27 cellular contexts compared by ENCODE assay signal in the genomic region with DNA sequence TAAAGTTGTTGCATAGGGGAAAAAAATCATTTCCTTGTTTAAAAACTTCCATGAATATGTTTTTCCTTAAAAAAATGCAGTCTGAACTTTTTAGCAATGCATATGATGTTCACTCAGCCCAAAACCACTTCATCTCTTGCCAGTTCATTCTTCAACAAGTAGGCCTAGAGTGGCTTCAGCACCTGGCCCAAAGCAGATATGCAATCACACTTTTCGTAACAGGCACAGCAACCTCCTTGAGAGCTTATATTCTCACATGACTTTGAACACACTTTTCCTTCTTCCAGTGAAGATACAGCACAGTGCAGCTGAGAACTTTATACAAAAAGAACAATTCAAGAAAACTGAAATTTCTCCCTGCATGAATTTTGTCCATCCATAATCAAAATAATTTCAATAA.
"Had no signal": no experiment of that assay in that cellular context is flagged by ENCODE, and none has a peak within 500 bp of the region (broad histone marks: within the 10 kb centered on the region; RNA-seq: fewer than 3 reads in every experiment).

No MANE protein-coding gene starts in this region.

- H3K4me3 Mint-ChIP-seq: natural killer cell; nephron; neural progenitor cell; stimulated activated effector memory CD8-positive, alpha-beta T cell treated with anti-CD3 and anti-CD28 coated beads, Interleukin-12 subunit alpha, Interleukin-12 subunit beta, amount 100 ng/mL, for 72 hours; stimulated activated naive B cell treated with anti-CD40 and anti-IgM and Interleukin-4, amounts not matched to agents 10 μg/mL and 1 μg/mL and 100 μg/mL, for 72 hours; stimulated activated naive CD8-positive, alpha-beta T cell treated with anti-CD3 and anti-CD28 coated beads, Interleukin-15, Interleukin-2, amounts not matched to agents 100 ng/mL and 50 ng/mL, for 24 hours; type B pancreatic cell had no signal

- H3K9me3 ChIP-seq: ovary, psoas muscle, right lobe of liver, sigmoid colon, stomach, thoracic aorta, tibial artery, transverse colon, vagina had no signal

- H3K36me3 ChIP-seq: neural progenitor cell, ovary, right lobe of liver, sigmoid colon, stomach, thoracic aorta, tibial artery, transverse colon, vagina had no signal

- DNase-seq: natural killer cell; occipital lobe; ovary; posterior cingulate gyrus; psoas muscle; right cardiac atrium; right lobe of liver; sigmoid colon; small intestine; stimulated activated CD4-positive, alpha-beta T cell treated with anti-CD3 and anti-CD28 coated beads, Interleukin-15, amount 100 ng/mL, for 24 hours; stimulated activated CD4-positive, alpha-beta T cell treated with anti-CD3 and anti-CD28 coated beads, Interleukin-2, amount 100 ng/mL, for 24 hours; stimulated activated CD4-positive, alpha-beta T cell treated with anti-CD3 and anti-CD28 coated beads, Interleukin-2, amount 100 ng/mL, for 48 hours; stimulated activated CD4-positive, alpha-beta T cell treated with anti-CD3 and anti-CD28 coated beads, Interleukin-4, amount 100 ng/mL, for 24 hours; stimulated activated naive B cell treated with anti-CD40 and anti-IgM and Interleukin-4, amounts not matched to agents 10 μg/mL and 1 μg/mL and 100 μg/mL, for 72 hours; stimulated activated naive CD4-positive, alpha-beta T cell treated with Interleukin-2 at 50 U/mL for 16 hours; stomach; tibial artery; transverse colon had no signal

- H3K4me1 Mint-ChIP-seq: natural killer cell; neural progenitor cell; stimulated activated effector memory CD8-positive, alpha-beta T cell treated with anti-CD3 and anti-CD28 coated beads, Interleukin-12 subunit alpha, Interleukin-12 subunit beta, amount 100 ng/mL, for 72 hours; stimulated activated naive B cell treated with anti-CD40 and anti-IgM and Interleukin-4, amounts not matched to agents 10 μg/mL and 1 μg/mL and 100 μg/mL, for 72 hours had no signal

- ATAC-seq: natural killer cell; psoas muscle; right cardiac atrium; right lobe of liver; stimulated activated effector memory CD8-positive, alpha-beta T cell treated with anti-CD3 and anti-CD28 coated beads, Interleukin-12 subunit alpha, Interleukin-12 subunit beta, amount 100 ng/mL, for 72 hours; stimulated activated naive B cell treated with anti-CD40 and anti-IgM and Interleukin-4, amounts not matched to agents 10 μg/mL and 1 μg/mL and 100 μg/mL, for 72 hours had no signal

- H3K27ac Mint-ChIP-seq: natural killer cell; nephron; neural progenitor cell; progenitor cell of endocrine pancreas; stimulated activated effector memory CD8-positive, alpha-beta T cell treated with anti-CD3 and anti-CD28 coated beads, Interleukin-12 subunit alpha, Interleukin-12 subunit beta, amount 100 ng/mL, for 72 hours; stimulated activated naive B cell treated with anti-CD40 and anti-IgM and Interleukin-4, amounts not matched to agents 10 μg/mL and 1 μg/mL and 100 μg/mL, for 72 hours; stimulated activated naive CD8-positive, alpha-beta T cell treated with anti-CD3 and anti-CD28 coated beads, Interleukin-15, Interleukin-2, amounts not matched to agents 100 ng/mL and 50 ng/mL, for 24 hours; type B pancreatic cell had no signal

- H3K27me3 Mint-ChIP-seq: progenitor cell of endocrine pancreas; stimulated activated naive B cell treated with anti-CD40 and anti-IgM and Interleukin-4, amounts not matched to agents 10 μg/mL and 1 μg/mL and 100 μg/mL, for 72 hours; type B pancreatic cell had no signal

- H3K4me1 ChIP-seq: neural progenitor cell, parathyroid adenoma, psoas muscle, right lobe of liver, stomach, transverse colon, vagina had no signal

- H3K27ac ChIP-seq: neural progenitor cell, ovary, parathyroid adenoma, psoas muscle, right lobe of liver, sigmoid colon, stomach, thoracic aorta, tibial artery, transverse colon, vagina had no signal

- H3K36me3 Mint-ChIP-seq: natural killer cell; neural progenitor cell; stimulated activated effector memory CD8-positive, alpha-beta T cell treated with anti-CD3 and anti-CD28 coated beads, Interleukin-12 subunit alpha, Interleukin-12 subunit beta, amount 100 ng/mL, for 72 hours; stimulated activated naive B cell treated with anti-CD40 and anti-IgM and Interleukin-4, amounts not matched to agents 10 μg/mL and 1 μg/mL and 100 μg/mL, for 72 hours; type B pancreatic cell had no signal

- H3K9me3 Mint-ChIP-seq: nephron; stimulated activated effector memory CD8-positive, alpha-beta T cell treated with anti-CD3 and anti-CD28 coated beads, Interleukin-12 subunit alpha, Interleukin-12 subunit beta, amount 100 ng/mL, for 72 hours; stimulated activated naive B cell treated with anti-CD40 and anti-IgM and Interleukin-4, amounts not matched to agents 10 μg/mL and 1 μg/mL and 100 μg/mL, for 72 hours; type B pancreatic cell had no signal

- H3K27me3 ChIP-seq: neural progenitor cell, ovary, right lobe of liver, sigmoid colon, stomach, tibial artery, transverse colon, vagina had no signal

- H3K4me3 ChIP-seq: neural progenitor cell, ovary, psoas muscle, right lobe of liver, sigmoid colon, stomach, thoracic aorta, tibial artery, transverse colon, vagina had no signal
